Comparison of ENCODE assay signal across 24 cellular contexts in the genomic region with DNA sequence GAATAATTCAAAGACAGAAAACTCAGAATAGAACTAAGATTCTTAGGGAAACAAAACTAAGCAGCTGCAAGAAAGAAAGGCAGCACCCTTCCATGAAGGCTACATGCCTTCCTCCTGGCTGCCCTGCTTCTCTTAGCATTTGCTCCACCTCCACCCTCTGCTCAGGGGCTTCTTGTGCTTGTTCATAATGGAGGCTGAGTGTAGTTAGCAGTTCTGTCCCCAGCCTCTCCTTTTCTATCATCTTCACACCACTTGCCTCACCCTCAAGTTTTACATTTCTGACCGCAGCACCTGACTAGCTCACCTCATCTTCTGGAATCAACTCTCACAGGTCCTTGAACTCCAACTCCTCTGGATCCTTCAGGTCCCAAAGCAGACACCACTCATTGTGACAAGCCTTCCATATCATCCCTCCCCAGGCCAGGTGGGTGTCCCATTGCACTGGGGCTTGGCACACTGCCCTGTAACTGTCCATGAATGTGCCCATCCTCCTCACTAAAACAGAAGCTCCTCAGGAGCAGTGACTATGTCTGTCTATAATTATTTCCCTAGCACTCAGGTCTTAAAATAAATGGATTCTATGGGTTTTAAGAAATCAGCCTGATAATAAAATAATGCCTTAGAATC.
DNase-seq lines count a peak whose midpoint lies in the region; ATAC-seq, FAIRE-seq and TF ChIP-seq lines count a peak whose summit lies in the region.
"Had no signal": no experiment of that assay in that cellular context is flagged by ENCODE, and none has a peak within 500 bp of the region (broad histone marks: within the 10 kb centered on the region; RNA-seq: fewer than 3 reads in every experiment).

No MANE protein-coding gene starts in this region.

- no peaks in the 10 kb centered on the region for H4K20me1 ChIP-seq in GM12878 (ENCODE audit: control insufficient read depth, insufficient read depth)
- H4K20me1 ChIP-seq: BLaER1 had no signal

- 46% methylated on average over 1 of the region's 1 CpG for WGBS in GM12878 (ENCODE audit: insufficient coverage, insufficient replicate concordance, low lambda C conversion rate, missing lambda C conversion rate)
- WGBS in psoas muscle, 3 donors, result 96 to 100% (median 100%) methylated on average over 1 of the region's 1 CpG
- 82 to 100% methylated on average over 1 of the region's 1 CpG for WGBS in testis, 2 donors

- no peak for TF ChIP-seq CTCF in GM12878 (IDR thresholded peaks at IDR 0.05 in 2 of 3, conservative IDR thresholded peaks at IDR 0.05 in 1 of 3; ENCODE audit: control insufficient read depth in 2 of 3, extremely low read depth in 1 of 3, insufficient read depth in 1 of 3, low read depth in 3 of 3, low read length in 3 of 3)
- no peak for TF ChIP-seq CTCF in psoas muscle (IDR thresholded peaks at IDR 0.05)
- no peak for TF ChIP-seq CTCF in testis (IDR thresholded peaks at IDR 0.05)

- POLR2A ChIA-PET in GM12878 (lab: Charles Lee), result no interaction called here

- intact Hi-C loops in GM12878 (cut with micrococcal nuclease; ENCODE audit: unreplicated experiment) (no loop called here), psoas muscle (cut with DNase I) (loop anchor here in 1 of 2 donors (10.0 kb wide), 1 partner anchor 90 kb away; no protein-coding TSS in a partner anchor), testis (cut with DNase I; ENCODE audit: low total_unique reads) (no loop called here)

- SMC1A ChIA-PET in GM12878 (lab: Charles Lee; ENCODE audit: uncharacterized antibody, unreplicated experiment), result interaction anchor here (0.9 to 1.1 kb wide), 2 partner anchors 9 to 30 kb away, joined by 3 read pairs; no protein-coding TSS in a partner anchor

- no peaks in the 10 kb centered on the region for H3K79me2 ChIP-seq in GM12878 (ENCODE audit: control insufficient read depth, insufficient read depth, low read length)

- H3K27me3 ChIP-seq in GM12878 (replicated peaks in 1 of 2; ENCODE audit: control insufficient read depth in 2 of 2, insufficient read depth in 2 of 2, low read length in 1 of 2) (no peaks in the 10 kb centered on the region), psoas muscle (ENCODE audit: insufficient read depth in 3 of 3, low read length in 2 of 3) (no peaks in the 10 kb centered on the region), testis (no peaks in the 10 kb centered on the region)
- H3K27me3 ChIP-seq: BLaER1, MG63 had no signal

- FAIRE-seq in GM12878 (lab: Jason Lieb, UNC), result no peak
- FAIRE-seq: D721Med, GM12892, GM18507, H54 had no signal

- no peaks in the 10 kb centered on the region for H3K9me3 ChIP-seq in GM12878 (replicated peaks; ENCODE audit: control insufficient read depth, insufficient read depth, low read length)
- no peaks in the 10 kb centered on the region for H3K9me3 ChIP-seq in psoas muscle
- H3K9me3 ChIP-seq in testis, result no peaks in the 10 kb centered on the region
- H3K9me3 ChIP-seq: BLaER1, MG63, SK-N-SH had no signal

- no peak for TF ChIP-seq RAD21 in GM12878 (IDR thresholded peaks at IDR 0.05; ENCODE audit: insufficient read depth, low read depth, low read length)

- in situ Hi-C loops in KBM-7 (cut with MboI; ENCODE audit: low pct_unique_long_range_greater_than_20kb, low sequenced_read_pairs) (no loop called here), GM12878 (cut with MboI) (no loop called here)

- H3K36me3 ChIP-seq in GM12878 (ENCODE audit: control insufficient read depth in 2 of 2, insufficient read depth in 2 of 2, low read length in 1 of 2), result no peaks in the 10 kb centered on the region
- peaks cover 0 to 17% of the 10 kb centered on the region in 2 donors for H3K36me3 ChIP-seq in psoas muscle (ENCODE audit: insufficient read depth in 1 of 2, low read depth in 1 of 2)
- no peaks in the 10 kb centered on the region for H3K36me3 ChIP-seq in testis (ENCODE audit: low read depth, missing control alignments)
- H3K36me3 ChIP-seq: BLaER1, MG63 had no signal

- no peak overlapping the region for H2AFZ ChIP-seq in GM12878 (ENCODE audit: control insufficient read depth, low read depth, low read length)

- RAD21 ChIA-PET in GM12878 (lab: Charles Lee; ENCODE audit: unreplicated experiment), result interaction anchor here (0.8 to 1.8 kb wide), 3 partner anchors 12 to 31 kb away, joined by 3 to 6 read pairs (median 4); no protein-coding TSS in a partner anchor

- H3K4me1 ChIP-seq in GM12878 (ENCODE audit: control insufficient read depth, insufficient read depth, low read length) (no peaks in the 10 kb centered on the region), psoas muscle (peaks cover 23% of the 10 kb centered on the region), testis (peaks cover 20% of the 10 kb centered on the region)
- H3K4me1 ChIP-seq: BLaER1 had no signal

- H3K27ac Mint-ChIP-seq in activated naive CD4-positive, alpha-beta T cell treated with anti-CD3 and anti-CD28 coated beads, Interleukin-2, amount 50 U/mL, for 72 hours, result no peak overlapping the region
- H3K27ac Mint-ChIP-seq: CD8-positive, alpha-beta T cell had no signal

- H3K9me3 Mint-ChIP-seq in activated naive CD4-positive, alpha-beta T cell treated with anti-CD3 and anti-CD28 coated beads, Interleukin-2, amount 50 U/mL, for 72 hours, result peaks cover 0 to 3% of the 10 kb centered on the region in 2 donors
- H3K9me3 Mint-ChIP-seq: CD8-positive, alpha-beta T cell had no signal

- CTCF ChIA-PET in GM12878 (lab: Yijun Ruan, JAX), result no interaction called here

- peak; percentile 76 to 86 for ATAC-seq in activated naive CD4-positive, alpha-beta T cell treated with anti-CD3 and anti-CD28 coated beads, Interleukin-2, amount 50 U/mL, for 72 hours
- ATAC-seq in GM12878, result peak; percentile 46
- peak; percentile 25 to 56 (median 30) for ATAC-seq in psoas muscle
- ATAC-seq: CD8-positive, alpha-beta T cell had no signal

- no peak overlapping the region for H3K4me3 ChIP-seq in GM12878
- no peak overlapping the region for H3K4me3 ChIP-seq in psoas muscle
- H3K4me3 ChIP-seq in testis, result no peak overlapping the region
- H3K4me3 ChIP-seq: BLaER1, MG63 had no signal

- H3K27ac ChIP-seq in GM12878 (ENCODE audit: control insufficient read depth, insufficient read depth), result no peak overlapping the region
- H3K27ac ChIP-seq in psoas muscle, result no peak overlapping the region
- no peak overlapping the region for H3K27ac ChIP-seq in testis
- H3K27ac ChIP-seq: BLaER1, HL-60 had no signal

- no peak for DNase-seq in activated naive CD4-positive, alpha-beta T cell treated with anti-CD3 and anti-CD28 coated beads, Interleukin-2, amount 50 U/mL, for 72 hours (ENCODE audit: low spot score in 2 of 2)
- no peak for DNase-seq in activated naive CD4-positive, alpha-beta T cell (lab: John Stamatoyannopoulos, UW)
- DNase-seq in KBM-7 (peak; percentile 4), GM12878 (ENCODE audit: low read depth, low spot score) (no peak), psoas muscle (no peak), testis (no peak)
- DNase-seq in stimulated activated CD4-positive, alpha-beta T cell treated with anti-CD3 and anti-CD28 coated beads, Interleukin-4, amount 100 ng/mL, for 4 hours, result no peak
- DNase-seq: CD8-positive, alpha-beta T cell; Karpas-422; MG63; NCI-H1105; NCI-H1694; NCI-H226; NCI-H524; NCI-H82; RPMI8226; SHP77 treated with DMSO at 0.1 percent for 48 hours; SK-N-SH had no signal

- no peak overlapping the region for H3K4me2 ChIP-seq in GM12878 (ENCODE audit: control insufficient read depth, insufficient read depth)
- H3K4me2 ChIP-seq: BLaER1, SK-N-SH had no signal

- no peak for TF ChIP-seq EP300 in GM12878 (IDR thresholded peaks at IDR 0.05; ENCODE audit: borderline replicate concordance in 1 of 2, control insufficient read depth in 1 of 2, low read depth in 2 of 2, low read length in 2 of 2)

- no peak overlapping the region for H3K9ac ChIP-seq in GM12878 (ENCODE audit: control insufficient read depth, insufficient read depth, low read length)
- H3K9ac ChIP-seq: BLaER1, SK-N-SH had no signal

- BruUV-seq in GM12878 (replicated peaks; lab: Mats Ljungman, UMichigan), result no TSS peak

- no peaks in the 10 kb centered on the region for H3K36me3 Mint-ChIP-seq in activated naive CD4-positive, alpha-beta T cell treated with anti-CD3 and anti-CD28 coated beads, Interleukin-2, amount 50 U/mL, for 72 hours
- H3K36me3 Mint-ChIP-seq: CD8-positive, alpha-beta T cell had no signal

- TF ChIP-seq POLR2A in GM12878 (IDR thresholded peaks at IDR 0.05; ENCODE audit: low read depth, low read length) (no peak), testis (IDR thresholded peaks at IDR 0.05) (no peak)

TF ChIP-seq in GM12878, 131 proteins besides CTCF, POLR2A, EP300 and RAD21:
- TF ChIP-seq PML (IDR thresholded peaks at IDR 0.05; ENCODE audit: low read length), result no peak
- no peak for TF ChIP-seq ZNF24 (IDR thresholded peaks at IDR 0.05)
- TF ChIP-seq HDGF (IDR thresholded peaks at IDR 0.05), result no peak
- TF ChIP-seq, protein P1, sequence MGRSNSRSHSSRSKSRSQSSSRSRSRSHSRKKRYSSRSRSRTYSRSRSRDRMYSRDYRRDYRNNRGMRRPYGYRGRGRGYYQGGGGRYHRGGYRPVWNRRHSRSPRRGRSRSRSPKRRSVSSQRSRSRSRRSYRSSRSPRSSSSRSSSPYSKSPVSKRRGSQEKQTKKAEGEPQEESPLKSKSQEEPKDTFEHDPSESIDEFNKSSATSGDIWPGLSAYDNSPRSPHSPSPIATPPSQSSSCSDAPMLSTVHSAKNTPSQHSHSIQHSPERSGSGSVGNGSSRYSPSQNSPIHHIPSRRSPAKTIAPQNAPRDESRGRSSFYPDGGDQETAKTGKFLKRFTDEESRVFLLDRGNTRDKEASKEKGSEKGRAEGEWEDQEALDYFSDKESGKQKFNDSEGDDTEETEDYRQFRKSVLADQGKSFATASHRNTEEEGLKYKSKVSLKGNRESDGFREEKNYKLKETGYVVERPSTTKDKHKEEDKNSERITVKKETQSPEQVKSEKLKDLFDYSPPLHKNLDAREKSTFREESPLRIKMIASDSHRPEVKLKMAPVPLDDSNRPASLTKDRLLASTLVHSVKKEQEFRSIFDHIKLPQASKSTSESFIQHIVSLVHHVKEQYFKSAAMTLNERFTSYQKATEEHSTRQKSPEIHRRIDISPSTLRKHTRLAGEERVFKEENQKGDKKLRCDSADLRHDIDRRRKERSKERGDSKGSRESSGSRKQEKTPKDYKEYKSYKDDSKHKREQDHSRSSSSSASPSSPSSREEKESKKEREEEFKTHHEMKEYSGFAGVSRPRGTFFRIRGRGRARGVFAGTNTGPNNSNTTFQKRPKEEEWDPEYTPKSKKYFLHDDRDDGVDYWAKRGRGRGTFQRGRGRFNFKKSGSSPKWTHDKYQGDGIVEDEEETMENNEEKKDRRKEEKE (IDR thresholded peaks at IDR 0.05), result no peak
- no peak for TF ChIP-seq CBX5 (IDR thresholded peaks at IDR 0.05; ENCODE audit: low read depth)
- peak in 1 of 2 experiments; percentile 14; a peak in 1 of 4 replicates for TF ChIP-seq BHLHE40 (IDR thresholded peaks at IDR 0.05; ENCODE audit: borderline replicate concordance in 1 of 2, low read depth in 2 of 2, low read length in 1 of 2)
- TF ChIP-seq, protein P2, sequence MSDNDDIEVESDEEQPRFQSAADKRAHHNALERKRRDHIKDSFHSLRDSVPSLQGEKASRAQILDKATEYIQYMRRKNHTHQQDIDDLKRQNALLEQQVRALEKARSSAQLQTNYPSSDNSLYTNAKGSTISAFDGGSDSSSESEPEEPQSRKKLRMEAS (IDR thresholded peaks at IDR 0.05; ENCODE audit: low read depth, low read length), result no peak

Comparison
In these comparisons a context has a peak if more than half of its experiments do, and no peak if none do; other contexts are left out.
1. ATAC-seq: peak in every context shown above with its lines; median percentile 81 in activated naive CD4-positive, alpha-beta T cell treated with anti-CD3 and anti-CD28 coated beads, Interleukin-2, amount 50 U/mL, for 72 hours; 46 in GM12878; 30 in psoas muscle.